ENCODE assay signal across 26 cellular contexts in the genomic region with DNA sequence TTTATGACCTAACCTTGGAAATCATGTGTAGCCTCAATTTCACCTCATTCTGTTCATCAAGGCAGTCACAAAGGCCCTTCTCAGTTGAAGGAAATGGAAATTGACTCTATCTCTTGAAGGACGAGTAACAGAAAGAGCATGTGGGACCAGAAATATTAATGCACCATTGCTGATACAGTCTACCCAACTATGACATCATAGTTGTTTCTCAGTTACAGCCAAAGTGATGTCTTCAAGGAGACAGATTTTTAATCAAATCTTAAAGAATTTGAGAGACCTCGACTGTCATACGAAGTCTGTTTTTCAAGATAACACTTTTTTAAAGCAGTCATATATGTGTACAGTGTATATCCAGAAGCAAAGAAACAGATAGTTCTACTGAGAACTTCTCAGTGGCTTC.
"Had no signal": no experiment of that assay in that cellular context is flagged by ENCODE, and none has a peak within 500 bp of the region (broad histone marks: within the 10 kb centered on the region; RNA-seq: fewer than 3 reads in every experiment).

No MANE protein-coding gene starts in this region.

- H3K36me3 ChIP-seq: neural progenitor cell, ovary, spleen, suprapubic skin, tibial artery, transverse colon, upper lobe of right lung, uterus had no signal

- H3K4me1 ChIP-seq: neural progenitor cell, parathyroid adenoma, psoas muscle, spleen, suprapubic skin, testis, tibial artery, transverse colon, upper lobe of right lung, uterus had no signal

- H3K4me2 ChIP-seq: neural progenitor cell, smooth muscle cell had no signal

- H3K27ac ChIP-seq: neural progenitor cell, ovary, parathyroid adenoma, psoas muscle, skin epidermis, spleen, suprapubic skin, testis, tibial artery, transverse colon, upper lobe of right lung, uterus had no signal

- H3K27me3 ChIP-seq: neural progenitor cell, ovary, spleen, suprapubic skin, testis, tibial artery, transverse colon, upper lobe of right lung, uterus had no signal

- H2AFZ ChIP-seq: neural progenitor cell, parathyroid adenoma had no signal

- DNase-seq: natural killer cell; occipital lobe; ovary; posterior cingulate gyrus; psoas muscle; right cardiac atrium; spleen; stimulated activated CD4-positive, alpha-beta T cell treated with anti-CD3 and anti-CD28 coated beads, Interleukin-12 subunit alpha, Interleukin-12 subunit beta, amount 100 ng/mL, for 4 hours; stimulated activated CD4-positive, alpha-beta T cell treated with anti-CD3 and anti-CD28 coated beads, Interleukin-1b, Interleukin-23, amount 100 ng/mL, for 48 hours; stimulated activated CD4-positive, alpha-beta T cell treated with anti-CD3 and anti-CD28 coated beads, Interleukin-4, amount 100 ng/mL, for 1 hour; stimulated activated CD4-positive, alpha-beta T cell treated with anti-CD3 and anti-CD28 coated beads, Interleukin-4, amount 100 ng/mL, for 4 hours; stimulated activated CD8-positive, alpha-beta memory T cell treated with anti-CD3 and anti-CD28 coated beads, Interleukin-4, amount 100 ng/mL, for 48 hours; stimulated activated naive CD4-positive, alpha-beta T cell; stimulated activated naive CD8-positive, alpha-beta T cell treated with anti-CD3 and anti-CD28 coated beads, Interleukin-15, amount 100 ng/mL, for 72 hours; stimulated activated naive CD8-positive, alpha-beta T cell treated with anti-CD3 and anti-CD28 coated beads, Interleukin-15, Interleukin-2, amounts not matched to agents 100 U/mL and 50 U/mL, for 24 hours; substantia nigra; testis; tibial artery; transverse colon; upper lobe of right lung; uterus had no signal

- H3K9me3 ChIP-seq: ovary, psoas muscle, spleen, suprapubic skin, testis, tibial artery, transverse colon, upper lobe of right lung, uterus had no signal

- H3K4me3 ChIP-seq: neural progenitor cell, ovary, psoas muscle, skin epidermis, smooth muscle cell, spleen, suprapubic skin, testis, tibial artery, transverse colon, upper lobe of right lung, uterus had no signal

- H3K9ac ChIP-seq: neural progenitor cell, parathyroid adenoma had no signal
